Comparison of ENCODE assay signal across 1 cellular context in genomic region chr4:156615066-156615514, GRCh38.
TF ChIP-seq lines count a peak whose summit lies in the region.

No MANE protein-coding gene starts in this region.

TF ChIP-seq in IMR-90, 13 proteins besides CTCF, POLR2A, EP300 and RAD21:
- TF ChIP-seq RCOR1 (IDR thresholded peaks at IDR 0.05; ENCODE audit: insufficient replicate concordance, low read length) (no peak), BHLHE40 (IDR thresholded peaks at IDR 0.05; ENCODE audit: low read depth, low read length) (no peak), ELK1 (IDR thresholded peaks at IDR 0.05; ENCODE audit: borderline replicate concordance, low read depth, low read length) (no peak), NFE2L2 (IDR thresholded peaks at IDR 0.05; ENCODE audit: low read depth, low read length) (no peak), CEBPB (IDR thresholded peaks at IDR 0.05; ENCODE audit: low read depth, low read length) (no peak), RFX5 (IDR thresholded peaks at IDR 0.05; ENCODE audit: low read depth, low read length) (no peak)
